24 cellular contexts compared by ENCODE assay signal in the genomic region with DNA sequence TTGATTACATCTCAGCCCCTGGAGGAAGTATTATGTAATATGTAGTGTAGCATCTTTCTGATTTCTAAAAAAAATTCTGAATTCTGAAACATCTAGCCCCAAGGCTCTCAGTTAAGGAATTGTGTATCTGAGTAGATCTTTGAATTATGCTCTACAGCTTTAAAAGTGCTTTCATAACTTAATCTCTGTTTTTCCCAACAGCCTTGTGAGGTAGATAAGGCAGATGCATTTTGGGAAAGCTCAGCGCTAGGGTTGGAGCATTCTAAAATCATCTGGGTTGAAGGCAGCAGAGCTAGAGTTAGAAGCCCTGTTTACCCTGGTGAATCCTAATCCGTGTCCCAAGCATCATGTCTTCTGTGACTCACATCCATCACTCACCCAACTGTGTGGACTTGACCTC. TPM values are rescaled to one million over a fixed set of nuclear protein-coding genes. Genes with fewer than 3 reads are reported as not detected.
DNase-seq lines count a peak whose midpoint lies in the region; ATAC-seq and TF ChIP-seq lines count a peak whose summit lies in the region.
"Had no signal": no experiment of that assay in that cellular context is flagged by ENCODE, and none has a peak within 500 bp of the region (broad histone marks: within the 10 kb centered on the region; RNA-seq: fewer than 3 reads in every experiment).

No MANE protein-coding gene starts in this region.

- H3K27ac ChIP-seq in HEK293 (ENCODE audit: extremely low read depth, low read depth, low read length) (peak overlapping the region; percentile 38; the same call in 1 of the 2 replicates), PC-9 (peak overlapping the region; percentile 29), osteoblast (ENCODE audit: low read depth, low read length) (peak overlapping the region; percentile 21), OCI-LY7 (ENCODE audit: low read depth, low read length, poor library complexity, severe bottlenecking) (no peak overlapping the region)
- H3K27ac ChIP-seq: GM23248, ovary, SJSA1 had no signal

- no peaks in the 10 kb centered on the region for H4K20me1 ChIP-seq in PC-9 (ENCODE audit: insufficient read depth)
- no peaks in the 10 kb centered on the region for H4K20me1 ChIP-seq in osteoblast (ENCODE audit: insufficient read depth, low read length)
- H4K20me1 ChIP-seq in OCI-LY7 (ENCODE audit: insufficient read depth, low read length) = no peaks in the 10 kb centered on the region

- H3K27ac Mint-ChIP-seq in activated naive CD4-positive, alpha-beta T cell treated with anti-CD3 and anti-CD28 coated beads, Interleukin-2, amount 10 ng/mL, durations not matched to agents 7 days and 5 days = no peak overlapping the region
- H3K27ac Mint-ChIP-seq: activated B cell treated with CpG ODN at 0.5 μM for 24 hours; activated naive CD8-positive, alpha-beta T cell treated with anti-CD3 and anti-CD28 coated beads for 36 hours had no signal

- ATAC-seq in GM18870 (IDR thresholded peaks at IDR 0.05; ENCODE audit: unreplicated experiment) (no peak), GM19395 (IDR thresholded peaks at IDR 0.05; ENCODE audit: unreplicated experiment) (no peak)
- ATAC-seq: esophagus mucosa, PC-3 had no signal

- no peaks in the 10 kb centered on the region for H3K9me3 ChIP-seq in HEK293 (ENCODE audit: control insufficient read depth, insufficient read depth, low read depth, low read length)
- no peaks in the 10 kb centered on the region for H3K9me3 ChIP-seq in PC-9 (ENCODE audit: insufficient read depth, low read depth)
- no peaks in the 10 kb centered on the region for H3K9me3 ChIP-seq in osteoblast (ENCODE audit: low read depth, low read length)
- no peaks in the 10 kb centered on the region for H3K9me3 ChIP-seq in OCI-LY7 (ENCODE audit: low read length)
- H3K9me3 ChIP-seq: Caco-2, gastroesophageal sphincter, left lung, ovary, SJSA1, tibial nerve had no signal

- no peak overlapping the region for H3K4me3 ChIP-seq in HEK293 (ENCODE audit: low read depth, low read length)
- no peak overlapping the region for H3K4me3 ChIP-seq in PC-9
- no peak overlapping the region for H3K4me3 ChIP-seq in osteoblast (ENCODE audit: insufficient read depth, low read length)
- H3K4me3 ChIP-seq in OCI-LY7 (ENCODE audit: low read depth, low read length, poor library complexity, severe bottlenecking) = no peak overlapping the region
- H3K4me3 ChIP-seq: dorsolateral prefrontal cortex, gastroesophageal sphincter, GM23248, left lung, ovary, SJSA1, tibial nerve had no signal

- H3K27me3 ChIP-seq in PC-9 (ENCODE audit: insufficient read depth, low read depth) = no peaks in the 10 kb centered on the region
- no peaks in the 10 kb centered on the region for H3K27me3 ChIP-seq in osteoblast (ENCODE audit: insufficient read depth, low read length)
- H3K27me3 ChIP-seq: dorsolateral prefrontal cortex, gastroesophageal sphincter, left lung, ovary, SJSA1, tibial nerve had no signal

- no peaks in the 10 kb centered on the region for H3K9me3 Mint-ChIP-seq in activated naive CD4-positive, alpha-beta T cell treated with anti-CD3 and anti-CD28 coated beads, Interleukin-2, amount 10 ng/mL, durations not matched to agents 7 days and 5 days
- H3K9me3 Mint-ChIP-seq: activated B cell treated with CpG ODN at 0.5 μM for 24 hours; activated naive CD8-positive, alpha-beta T cell treated with anti-CD3 and anti-CD28 coated beads for 36 hours had no signal

- no peak overlapping the region for H3K4me3 Mint-ChIP-seq in activated naive CD4-positive, alpha-beta T cell treated with anti-CD3 and anti-CD28 coated beads, Interleukin-2, amount 10 ng/mL, durations not matched to agents 7 days and 5 days
- H3K4me3 Mint-ChIP-seq: activated B cell treated with CpG ODN at 0.5 μM for 24 hours; activated naive CD8-positive, alpha-beta T cell treated with anti-CD3 and anti-CD28 coated beads for 36 hours had no signal

- POLR2A ChIA-PET in HEK293 (lab: Yijun Ruan, JAX) (no interaction called here), PC-9 (lab: Charles Lee; ENCODE audit: unreplicated experiment) (no interaction called here), OCI-LY7 (lab: Charles Lee) (interaction anchor here (0.6 kb wide), 1 partner anchor 26 kb away, joined by 3 read pairs; no protein-coding TSS in a partner anchor)

- DNase-seq in PC-9 = no peak
- peak; percentile 38 to 43 for DNase-seq in erythroblast (lab: John Stamatoyannopoulos, UW)
- DNase-seq in osteoblast (ENCODE audit: insufficient read length, low spot score, missing footprints) = no peak
- no peak for DNase-seq in activated naive CD4-positive, alpha-beta T cell treated with anti-CD3 and anti-CD28 coated beads, Interleukin-2, amount 10 ng/mL, durations not matched to agents 7 days and 5 days
- DNase-seq in OCI-LY7 (ENCODE audit: low spot score) = no peak
- DNase-seq: activated B cell treated with CpG ODN at 0.5 μM for 24 hours; activated naive CD8-positive, alpha-beta T cell treated with anti-CD3 and anti-CD28 coated beads for 36 hours; Caco-2; dorsolateral prefrontal cortex; GM23248; left lung; NCI-H1105 treated with DMSO at 0.1 percent for 48 hours; NCI-H526; ovary; PC-3; stimulated activated CD4-positive, alpha-beta T cell treated with anti-CD3 and anti-CD28 coated beads, Interleukin-1b, Interleukin-23, amount 100 ng/mL, for 48 hours; stimulated activated naive CD4-positive, alpha-beta T cell treated with Interleukin-2 at 50 U/mL for 16 hours had no signal

- H3K4me1 Mint-ChIP-seq in activated naive CD4-positive, alpha-beta T cell treated with anti-CD3 and anti-CD28 coated beads, Interleukin-2, amount 10 ng/mL, durations not matched to agents 7 days and 5 days = peaks cover 15% of the 10 kb centered on the region

- intact Hi-C loops in PC-9 (cut with micrococcal nuclease; ENCODE audit: unreplicated experiment) (no loop called here), OCI-LY7 (cut with micrococcal nuclease; ENCODE audit: unreplicated experiment) (no loop called here)

- no peaks in the 10 kb centered on the region for H3K36me3 Mint-ChIP-seq in activated naive CD4-positive, alpha-beta T cell treated with anti-CD3 and anti-CD28 coated beads, Interleukin-2, amount 10 ng/mL, durations not matched to agents 7 days and 5 days

- TF ChIP-seq CTCF in HEK293 (tag by site-specific recombination; IDR thresholded peaks at IDR 0.05) (no peak), PC-9 (conservative IDR thresholded peaks at IDR 0.05) (no peak), osteoblast (IDR thresholded peaks at IDR 0.05; ENCODE audit: extremely low read depth, low read depth, low read length) (no peak), OCI-LY7 (conservative IDR thresholded peaks at IDR 0.05; ENCODE audit: low read length) (no peak)

- H3K4me2 ChIP-seq in PC-9 (peak overlapping the region; percentile 44; the same call in 1 of the 2 replicates), osteoblast (ENCODE audit: insufficient read depth, low read length) (no peak overlapping the region), OCI-LY7 (ENCODE audit: low read length) (no peak overlapping the region)

- no peaks in the 10 kb centered on the region for H3K27me3 Mint-ChIP-seq in activated naive CD4-positive, alpha-beta T cell treated with anti-CD3 and anti-CD28 coated beads, Interleukin-2, amount 10 ng/mL, durations not matched to agents 7 days and 5 days
- H3K27me3 Mint-ChIP-seq: activated naive CD8-positive, alpha-beta T cell treated with anti-CD3 and anti-CD28 coated beads for 36 hours had no signal

- BruUV-seq in PC-9 (replicated peaks; lab: Mats Ljungman, UMichigan) (no TSS peak), OCI-LY7 (replicated peaks; lab: Mats Ljungman, UMichigan) (no TSS peak)

- no peaks in the 10 kb centered on the region for H3K79me2 ChIP-seq in PC-9 (ENCODE audit: low read depth)
- H3K79me2 ChIP-seq in osteoblast (ENCODE audit: insufficient read depth, low read length) = peaks cover 84% of the 10 kb centered on the region
- H3K79me2 ChIP-seq in OCI-LY7 (ENCODE audit: insufficient read depth, low read depth, low read length) = no peaks in the 10 kb centered on the region

- no peaks in the 10 kb centered on the region for H3F3A ChIP-seq in PC-9 (ENCODE audit: insufficient read depth, low read depth)

- H2AFZ ChIP-seq in PC-9 = no peak overlapping the region
- no peak overlapping the region for H2AFZ ChIP-seq in osteoblast (ENCODE audit: low read length)
- no peak overlapping the region for H2AFZ ChIP-seq in OCI-LY7 (ENCODE audit: low read length)
- H2AFZ ChIP-seq: GM23248 had no signal

- CTCF ChIA-PET in HEK293 (lab: Yijun Ruan, JAX) = no interaction called here
- CTCF ChIA-PET in PC-9 (lab: Charles Lee) = no interaction called here
- CTCF ChIA-PET in activated naive CD4-positive, alpha-beta T cell treated with anti-CD3 and anti-CD28 coated beads, Interleukin-2, amount 10 ng/mL, durations not matched to agents 7 days and 5 days (lab: Charles Lee) = no interaction called here
- CTCF ChIA-PET in OCI-LY7 (lab: Charles Lee; ENCODE audit: unreplicated experiment) = no interaction called here

- no peak for TF ChIP-seq POLR2A in erythroblast (IDR thresholded peaks at IDR 0.05; ENCODE audit: low read length)

- H3K4me1 ChIP-seq in HEK293 (ENCODE audit: control insufficient read depth, insufficient read depth, low read length) = peaks cover 26% of the 10 kb centered on the region
- peaks cover 18% of the 10 kb centered on the region for H3K4me1 ChIP-seq in PC-9 (replicated peaks; ENCODE audit: insufficient read depth)
- H3K4me1 ChIP-seq in osteoblast (ENCODE audit: insufficient read depth, low read length) = peaks cover 51% of the 10 kb centered on the region
- H3K4me1 ChIP-seq in OCI-LY7 (ENCODE audit: insufficient read depth, low read length, poor library complexity, severe bottlenecking) = peaks cover 6% of the 10 kb centered on the region

- no peaks in the 10 kb centered on the region for H3K9me2 ChIP-seq in PC-9 (ENCODE audit: insufficient read depth)
- H3K9me2 ChIP-seq in OCI-LY7 (ENCODE audit: insufficient read depth, low read length) = no peaks in the 10 kb centered on the region

- H3K36me3 ChIP-seq in HEK293 (ENCODE audit: control insufficient read depth in 2 of 2, insufficient read depth in 1 of 2, low read length in 2 of 2) (no peaks in the 10 kb centered on the region), PC-9 (ENCODE audit: low read depth) (no peaks in the 10 kb centered on the region), osteoblast (ENCODE audit: insufficient read depth, low read length) (no peaks in the 10 kb centered on the region), OCI-LY7 (ENCODE audit: insufficient read depth, low read length) (no peaks in the 10 kb centered on the region)
- H3K36me3 ChIP-seq: gastroesophageal sphincter, left lung, ovary, SJSA1, tibial nerve had no signal

RNA-seq across cellular contexts. Expression of gene FNIP2, which starts 49.8 kb away (rescaled TPM):
- total RNA-seq in PC-9 (2021) (2.1 and 2.5 TPM in 2 replicates), osteoblast (73.4 and 78.9 TPM in 2 replicates), OCI-LY7 (2022) (1.0 and 1.2 TPM in 2 replicates)
- total RNA-seq in OCI-LY7 (2014; rRNA removed; shearing (Covaris generic)) = 0.09 and 0.15 TPM in 2 replicates
- total RNA-seq: activated B cell treated with CpG ODN at 0.5 μM for 24 hours had no signal

Comparison
In these comparisons a context has a peak if more than half of its experiments do, and no peak if none do; other contexts are left out.
1. DNase-seq: peak in erythroblast (2 of 2); none in PC-9 (0 of 2), osteoblast (single experiment), activated naive CD4-positive, alpha-beta T cell treated with anti-CD3 and anti-CD28 coated beads, Interleukin-2, amount 10 ng/mL, durations not matched to agents 7 days and 5 days (single experiment) and OCI-LY7 (single experiment).
2. RNA of gene FNIP2, which starts 49.8 kb away (total RNA-seq): 73.4 to 78.9 TPM in osteoblast; 2.1 to 2.5 TPM in PC-9 and 0.09 to 1.2 TPM in OCI-LY7; every median in the first group is over 10 times any median in the second.